In the genomic region with DNA sequence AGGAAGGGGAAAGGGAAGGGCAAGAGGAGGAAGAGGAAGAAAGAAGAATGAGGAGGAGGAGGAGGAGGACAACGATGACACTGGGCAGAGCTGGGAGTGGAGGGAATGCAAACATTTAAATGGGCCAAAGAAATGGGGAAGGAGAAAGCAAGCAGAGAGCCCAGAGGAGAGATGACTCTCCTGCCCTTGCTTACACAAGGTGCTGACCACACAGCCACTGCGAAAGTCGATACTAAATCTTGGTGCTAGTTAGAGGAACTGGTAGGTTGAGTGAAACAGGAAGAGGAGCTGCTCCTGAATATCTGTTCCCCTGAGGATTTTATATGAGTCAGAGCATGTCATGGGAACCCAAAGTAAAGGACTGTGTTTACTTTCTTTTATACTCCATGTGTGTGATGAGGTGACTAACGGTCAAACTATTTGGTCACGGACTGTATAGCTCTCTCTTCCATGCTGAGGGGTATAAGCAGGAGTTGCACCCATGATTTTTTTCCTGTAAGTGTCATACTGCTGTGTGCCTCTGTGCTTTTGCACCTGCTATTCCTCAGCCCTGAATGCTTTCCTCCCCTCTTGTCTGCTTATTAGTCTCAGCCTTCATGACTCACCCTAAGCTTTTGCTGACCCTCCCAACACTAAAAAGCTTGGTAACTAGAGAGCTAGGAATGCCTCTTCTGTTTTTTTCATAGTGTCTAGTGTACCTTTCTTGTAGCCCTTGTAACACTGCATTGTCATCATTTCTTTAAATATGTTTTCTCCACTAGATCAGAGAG, we compare ENCODE assay signal across 1 cellular context.
TF ChIP-seq lines count a peak whose summit lies in the region.

No MANE protein-coding gene starts in this region.

TF ChIP-seq in HEK293, 187 proteins besides CTCF, POLR2A, EP300 and RAD21 (continued from another document):
- TF ChIP-seq, protein P1, sequence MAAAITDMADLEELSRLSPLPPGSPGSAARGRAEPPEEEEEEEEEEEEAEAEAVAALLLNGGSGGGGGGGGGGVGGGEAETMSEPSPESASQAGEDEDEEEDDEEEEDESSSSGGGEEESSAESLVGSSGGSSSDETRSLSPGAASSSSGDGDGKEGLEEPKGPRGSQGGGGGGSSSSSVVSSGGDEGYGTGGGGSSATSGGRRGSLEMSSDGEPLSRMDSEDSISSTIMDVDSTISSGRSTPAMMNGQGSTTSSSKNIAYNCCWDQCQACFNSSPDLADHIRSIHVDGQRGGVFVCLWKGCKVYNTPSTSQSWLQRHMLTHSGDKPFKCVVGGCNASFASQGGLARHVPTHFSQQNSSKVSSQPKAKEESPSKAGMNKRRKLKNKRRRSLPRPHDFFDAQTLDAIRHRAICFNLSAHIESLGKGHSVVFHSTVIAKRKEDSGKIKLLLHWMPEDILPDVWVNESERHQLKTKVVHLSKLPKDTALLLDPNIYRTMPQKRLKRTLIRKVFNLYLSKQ (tag by site-specific recombination; IDR thresholded peaks at IDR 0.05; ENCODE audit: borderline replicate concordance) = no peak
- TF ChIP-seq ZNF76 (tag by site-specific recombination; IDR thresholded peaks at IDR 0.05; ENCODE audit: borderline replicate concordance, low read depth) (no peak; the same call in 1 of the 2 replicates), TRIM28 (IDR thresholded peaks at IDR 0.05; ENCODE audit: borderline replicate concordance, low read length) (peak; percentile 74; the same call in 1 of the 2 replicates), ZNF777 (tag by site-specific recombination; IDR thresholded peaks at IDR 0.05; ENCODE audit: borderline replicate concordance) (no peak), ZNF140 (tag by site-specific recombination; IDR thresholded peaks at IDR 0.05) (no peak), ZNF24 (tag by site-specific recombination; IDR thresholded peaks at IDR 0.05) (peak; percentile 84; the same call in 1 of the 2 replicates), SALL2 (tag by site-specific recombination; IDR thresholded peaks at IDR 0.05; ENCODE audit: borderline replicate concordance) (no peak), ZNF624 (tag by site-specific recombination; IDR thresholded peaks at IDR 0.05) (no peak), RBAK (tag by site-specific recombination; IDR thresholded peaks at IDR 0.05) (no peak; the same call in 1 of the 2 replicates), ZNF48 (tag by site-specific recombination; IDR thresholded peaks at IDR 0.05) (no peak), ZNF664 (tag by site-specific recombination; IDR thresholded peaks at IDR 0.05) (no peak), ZEB2 (tag by site-specific recombination; IDR thresholded peaks at IDR 0.05) (peak; percentile 93), ZNF335 (tag by site-specific recombination; conservative IDR thresholded peaks at IDR 0.05) (peak; percentile 36; the same call in 1 of the 2 replicates), ZNF521 (tag by site-specific recombination; IDR thresholded peaks at IDR 0.05) (no peak), ZNF785 (tag by site-specific recombination; IDR thresholded peaks at IDR 0.05) (no peak), ZFP69B (tag by site-specific recombination; IDR thresholded peaks at IDR 0.05) (peak; percentile 62), KLF10 (tag by site-specific recombination; IDR thresholded peaks at IDR 0.05) (peak; percentile 62), ZNF658 (tag by site-specific recombination; IDR thresholded peaks at IDR 0.05) (no peak), ZNF221 (tag by site-specific recombination; IDR thresholded peaks at IDR 0.05; ENCODE audit: borderline replicate concordance) (no peak), ZNF610 (tag by site-specific recombination; IDR thresholded peaks at IDR 0.05; ENCODE audit: borderline replicate concordance) (no peak), ZNF239 (tag by site-specific recombination; IDR thresholded peaks at IDR 0.05) (no peak)
- TF ChIP-seq, protein P2, sequence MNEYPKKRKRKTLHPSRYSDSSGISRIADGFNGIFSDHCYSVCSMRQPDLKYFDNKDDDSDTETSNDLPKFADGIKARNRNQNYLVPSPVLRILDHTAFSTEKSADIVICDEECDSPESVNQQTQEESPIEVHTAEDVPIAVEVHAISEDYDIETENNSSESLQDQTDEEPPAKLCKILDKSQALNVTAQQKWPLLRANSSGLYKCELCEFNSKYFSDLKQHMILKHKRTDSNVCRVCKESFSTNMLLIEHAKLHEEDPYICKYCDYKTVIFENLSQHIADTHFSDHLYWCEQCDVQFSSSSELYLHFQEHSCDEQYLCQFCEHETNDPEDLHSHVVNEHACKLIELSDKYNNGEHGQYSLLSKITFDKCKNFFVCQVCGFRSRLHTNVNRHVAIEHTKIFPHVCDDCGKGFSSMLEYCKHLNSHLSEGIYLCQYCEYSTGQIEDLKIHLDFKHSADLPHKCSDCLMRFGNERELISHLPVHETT (tag by site-specific recombination; IDR thresholded peaks at IDR 0.05) = peak; percentile 89
- TF ChIP-seq, protein P3, sequence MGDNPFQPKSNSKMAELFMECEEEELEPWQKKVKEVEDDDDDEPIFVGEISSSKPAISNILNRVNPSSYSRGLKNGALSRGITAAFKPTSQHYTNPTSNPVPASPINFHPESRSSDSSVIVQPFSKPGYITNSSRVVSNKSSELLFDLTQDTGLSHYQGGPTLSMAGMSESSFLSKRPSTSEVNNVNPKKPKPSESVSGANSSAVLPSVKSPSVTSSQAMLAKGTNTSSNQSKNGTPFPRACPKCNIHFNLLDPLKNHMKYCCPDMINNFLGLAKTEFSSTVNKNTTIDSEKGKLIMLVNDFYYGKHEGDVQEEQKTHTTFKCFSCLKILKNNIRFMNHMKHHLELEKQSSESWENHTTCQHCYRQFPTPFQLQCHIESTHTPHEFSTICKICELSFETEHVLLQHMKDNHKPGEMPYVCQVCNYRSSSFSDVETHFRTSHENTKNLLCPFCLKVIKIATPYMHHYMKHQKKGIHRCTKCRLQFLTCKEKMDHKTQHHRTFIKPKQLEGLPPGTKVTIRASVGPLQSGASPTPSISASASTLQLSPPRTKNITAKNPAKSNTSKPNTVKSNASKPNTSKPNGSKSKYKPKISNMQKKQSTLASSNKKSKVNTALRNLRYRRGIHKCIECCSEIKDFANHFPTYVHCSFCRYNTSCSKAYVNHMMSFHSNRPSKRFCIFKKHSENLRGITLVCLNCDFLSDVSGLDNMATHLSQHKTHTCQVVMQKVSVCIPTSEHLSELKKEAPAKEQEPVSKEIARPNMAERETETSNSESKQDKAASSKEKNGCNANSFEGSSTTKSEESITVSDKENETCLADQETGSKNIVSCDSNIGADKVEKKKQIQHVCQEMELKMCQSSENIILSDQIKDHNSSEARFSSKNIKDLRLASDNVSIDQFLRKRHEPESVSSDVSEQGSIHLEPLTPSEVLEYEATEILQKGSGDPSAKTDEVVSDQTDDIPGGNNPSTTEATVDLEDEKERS (tag by site-specific recombination; IDR thresholded peaks at IDR 0.05) = peak; percentile 70; the same call in 1 of the 2 replicates
- TF ChIP-seq, protein P4, sequence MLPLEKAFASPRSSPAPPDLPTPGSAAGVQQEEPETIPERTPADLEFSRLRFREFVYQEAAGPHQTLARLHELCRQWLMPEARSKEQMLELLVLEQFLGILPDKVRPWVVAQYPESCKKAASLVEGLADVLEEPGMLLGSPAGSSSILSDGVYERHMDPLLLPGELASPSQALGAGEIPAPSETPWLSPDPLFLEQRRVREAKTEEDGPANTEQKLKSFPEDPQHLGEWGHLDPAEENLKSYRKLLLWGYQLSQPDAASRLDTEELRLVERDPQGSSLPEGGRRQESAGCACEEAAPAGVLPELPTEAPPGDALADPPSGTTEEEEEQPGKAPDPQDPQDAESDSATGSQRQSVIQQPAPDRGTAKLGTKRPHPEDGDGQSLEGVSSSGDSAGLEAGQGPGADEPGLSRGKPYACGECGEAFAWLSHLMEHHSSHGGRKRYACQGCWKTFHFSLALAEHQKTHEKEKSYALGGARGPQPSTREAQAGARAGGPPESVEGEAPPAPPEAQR (tag by site-specific recombination; IDR thresholded peaks at IDR 0.05) = no peak
- TF ChIP-seq, protein P5, sequence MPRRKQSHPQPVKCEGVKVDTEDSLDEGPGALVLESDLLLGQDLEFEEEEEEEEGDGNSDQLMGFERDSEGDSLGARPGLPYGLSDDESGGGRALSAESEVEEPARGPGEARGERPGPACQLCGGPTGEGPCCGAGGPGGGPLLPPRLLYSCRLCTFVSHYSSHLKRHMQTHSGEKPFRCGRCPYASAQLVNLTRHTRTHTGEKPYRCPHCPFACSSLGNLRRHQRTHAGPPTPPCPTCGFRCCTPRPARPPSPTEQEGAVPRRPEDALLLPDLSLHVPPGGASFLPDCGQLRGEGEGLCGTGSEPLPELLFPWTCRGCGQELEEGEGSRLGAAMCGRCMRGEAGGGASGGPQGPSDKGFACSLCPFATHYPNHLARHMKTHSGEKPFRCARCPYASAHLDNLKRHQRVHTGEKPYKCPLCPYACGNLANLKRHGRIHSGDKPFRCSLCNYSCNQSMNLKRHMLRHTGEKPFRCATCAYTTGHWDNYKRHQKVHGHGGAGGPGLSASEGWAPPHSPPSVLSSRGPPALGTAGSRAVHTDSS (tag by site-specific recombination; IDR thresholded peaks at IDR 0.05) = peak; percentile 63
